18 cellular contexts compared by ENCODE assay signal in the genomic region with DNA sequence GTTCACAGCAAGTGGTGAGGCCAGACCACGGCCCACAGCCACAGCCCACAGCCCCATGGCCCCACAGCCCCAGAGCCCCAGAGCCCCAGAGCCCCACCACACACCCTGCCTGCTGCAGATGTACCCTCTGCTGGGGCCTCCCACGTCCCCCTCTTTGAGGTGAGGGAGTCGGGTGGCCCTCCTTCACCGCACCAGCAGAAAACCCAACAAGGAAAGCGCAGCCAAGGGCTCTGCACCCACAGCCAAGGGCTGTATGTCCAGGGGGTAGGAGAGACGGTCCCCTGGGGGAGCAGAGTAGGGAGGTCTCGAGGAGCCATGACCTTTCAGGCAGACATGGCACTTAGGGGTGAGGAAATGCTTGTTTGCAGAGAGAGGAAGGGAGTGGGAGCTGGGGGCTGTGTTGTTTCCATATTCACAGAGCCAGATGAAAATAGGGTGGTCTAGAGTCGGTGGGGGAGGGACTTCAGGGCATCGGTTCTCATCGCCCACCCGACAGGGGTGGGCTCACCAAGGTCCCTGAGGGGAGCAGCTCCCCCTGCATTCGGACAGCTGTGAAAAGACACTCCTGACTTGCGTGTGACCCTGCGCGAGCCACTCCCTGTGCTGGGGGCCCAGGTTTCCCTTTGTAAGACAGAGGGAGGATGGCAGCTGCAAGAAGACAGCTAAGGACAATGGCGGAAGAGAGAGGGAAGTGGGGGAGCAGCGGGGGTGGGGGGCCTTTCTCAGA.
DNase-seq lines count a peak whose midpoint lies in the region; ATAC-seq, FAIRE-seq and TF ChIP-seq lines count a peak whose summit lies in the region.
"Had no signal": no experiment of that assay in that cellular context is flagged by ENCODE, and none has a peak within 500 bp of the region (broad histone marks: within the 10 kb centered on the region; RNA-seq: fewer than 3 reads in every experiment).

No MANE protein-coding gene starts in this region.

- no peak overlapping the region for H3K23ac ChIP-seq in H1 (ENCODE audit: insufficient read length)

- H3K9me3 ChIP-seq in DND-41 (ENCODE audit: insufficient read depth, low read length, severe bottlenecking) (no peaks in the 10 kb centered on the region), H1 (ENCODE audit: insufficient read depth in 2 of 2, low read depth in 1 of 2, low read length in 1 of 2) (no peaks in the 10 kb centered on the region), sigmoid colon (no peaks in the 10 kb centered on the region), thyroid gland (no peaks in the 10 kb centered on the region)

- CTCF ChIA-PET in H1 (lab: Charles Lee; ENCODE audit: partially characterized antibody) = interaction anchor here (0.5 to 4.7 kb wide), 17 partner anchors 9 to 394 kb away, joined by 3 to 24 read pairs (median 5); no protein-coding TSS in a partner anchor

- peak overlapping the region; percentile 33 to 93 (median 93) for H3K27ac Mint-ChIP-seq in nephron
- H3K27ac Mint-ChIP-seq: CD4-positive, CD25-positive, alpha-beta regulatory T cell; HFFc6 had no signal

- no peak overlapping the region for H4K91ac ChIP-seq in H1 (replicated peaks; ENCODE audit: insufficient read length, low read length)

- no peak overlapping the region for H3K9ac ChIP-seq in DND-41 (ENCODE audit: low read depth, low read length)
- H3K9ac ChIP-seq in H1 (replicated peaks in 1 of 4; ENCODE audit: extremely low read depth in 1 of 4, low read depth in 3 of 4, low read length in 3 of 4) = no peak overlapping the region
- H3K9ac ChIP-seq: GM23248 had no signal

- H3K4me2 ChIP-seq in DND-41 (ENCODE audit: insufficient read depth, low read length) = no peak overlapping the region
- H3K4me2 ChIP-seq in H1 (ENCODE audit: insufficient read depth in 1 of 2, low read depth in 2 of 2, low read length in 2 of 2) = no peak overlapping the region

- no peak overlapping the region for H3K18ac ChIP-seq in H1 (ENCODE audit: extremely low read depth, low read length)

- FAIRE-seq in H1 (lab: Jason Lieb, UNC) = no peak

- intact Hi-C loops in sigmoid colon (cut with DNase I) (loop anchor here (5.0 to 10.0 kb wide), 3 partner anchors 47 to 572 kb away; no protein-coding TSS in a partner anchor), thyroid gland (cut with DNase I) (loop anchor here (10.0 kb wide), 1 partner anchor 569 kb away; no protein-coding TSS in a partner anchor)

- H3K79me2 ChIP-seq in DND-41 (ENCODE audit: insufficient read depth, low read length) (no peaks in the 10 kb centered on the region), H1 (ENCODE audit: control insufficient read depth in 1 of 2, insufficient read depth in 2 of 2, low read length in 2 of 2) (no peaks in the 10 kb centered on the region)

- no peak for TF ChIP-seq RAD21 in H1 (IDR thresholded peaks at IDR 0.05 in 1 of 2, conservative IDR thresholded peaks at IDR 0.05 in 1 of 2; ENCODE audit: low read depth in 2 of 2, low read length in 2 of 2)

- H3K79me1 ChIP-seq in H1 (ENCODE audit: low read depth, low read length) = no peaks in the 10 kb centered on the region

- no peaks in the 10 kb centered on the region for H3K23me2 ChIP-seq in H1 (ENCODE audit: low read depth, low read length)

- POLR2A ChIA-PET in H1 (lab: Charles Lee; ENCODE audit: partially characterized antibody) = no interaction called here

- H2BK12ac ChIP-seq in H1 (ENCODE audit: low read depth, low read length) = peak overlapping the region; percentile 68; the same call in 1 of the 2 replicates

- TF ChIP-seq POLR2A in H1 (IDR thresholded peaks at IDR 0.05; ENCODE audit: control extremely low read depth in 1 of 2, low read depth in 2 of 2, low read length in 2 of 2) = no peak
- TF ChIP-seq POLR2A in sigmoid colon (IDR thresholded peaks at IDR 0.05) = no peak
- no peak for TF ChIP-seq POLR2A in thyroid gland (IDR thresholded peaks at IDR 0.05)

- no peak overlapping the region for H2AK5ac ChIP-seq in H1 (ENCODE audit: low read depth, low read length)

- H2BK15ac ChIP-seq in H1 (ENCODE audit: low read length) = 0 out of 2 replicates have a peak overlapping the region, but pooled peaks have one; percentile 31

- no peaks in the 10 kb centered on the region for H3K36me3 ChIP-seq in DND-41 (ENCODE audit: insufficient read depth, low read length)
- H3K36me3 ChIP-seq in H1 (ENCODE audit: control insufficient read depth in 2 of 4, insufficient read depth in 4 of 4, low read length in 3 of 4) = no peaks in the 10 kb centered on the region
- H3K36me3 ChIP-seq in sigmoid colon = no peaks in the 10 kb centered on the region
- H3K36me3 ChIP-seq in thyroid gland = no peaks in the 10 kb centered on the region

- H3K4me1 ChIP-seq in DND-41 (ENCODE audit: insufficient read depth, low read length) (peaks cover 31% of the 10 kb centered on the region), H1 (replicated peaks in 1 of 4; ENCODE audit: control insufficient read depth in 3 of 4, insufficient read depth in 4 of 4, low read length in 3 of 4) (peaks cover 0 to 6% (median 0%) of the 10 kb centered on the region in 4 experiments; a peak in 3 of 7 replicates), sigmoid colon (peaks cover 0 to 13% (median 11%) of the 10 kb centered on the region in 4 donors), thyroid gland (no peaks in the 10 kb centered on the region)

- no peaks in the 10 kb centered on the region for H3K9me3 Mint-ChIP-seq in nephron
- H3K9me3 Mint-ChIP-seq: CD4-positive, CD25-positive, alpha-beta regulatory T cell; HFFc6 had no signal

- no peak overlapping the region for H2BK120ac ChIP-seq in H1 (replicated peaks; ENCODE audit: low read depth, low read length)

- no peak overlapping the region for H3K14ac ChIP-seq in H1 (ENCODE audit: insufficient read length)

- no peak overlapping the region for H2BK20ac ChIP-seq in H1 (ENCODE audit: low read length)

- peak overlapping the region in 2 of 3 experiments; percentile 38 to 70 for H3K4me3 Mint-ChIP-seq in nephron
- H3K4me3 Mint-ChIP-seq: CD4-positive, CD25-positive, alpha-beta regulatory T cell; HFFc6 had no signal

- H4K8ac ChIP-seq in H1 (ENCODE audit: extremely low read depth, insufficient read depth, low read length) = peak overlapping the region; percentile 57; the same call in 1 of the 2 replicates

- H3K27me3 ChIP-seq in DND-41 (ENCODE audit: insufficient read depth, low read length, poor library complexity) (peaks cover 4% of the 10 kb centered on the region), H1 (replicated peaks in 1 of 4; ENCODE audit: control insufficient read depth in 3 of 4, extremely low read depth in 1 of 4, insufficient read depth in 3 of 4, low read length in 3 of 4) (no peaks in the 10 kb centered on the region; a peak in 1 of 7 replicates), sigmoid colon (no peaks in the 10 kb centered on the region), thyroid gland (no peaks in the 10 kb centered on the region)

- no peak overlapping the region for H2BK5ac ChIP-seq in H1 (ENCODE audit: low read depth, low read length)

- peak; percentile 37 for ATAC-seq in DND-41 (ENCODE audit: insufficient read depth, low read depth)

- TF ChIP-seq EP300 in H1 (IDR thresholded peaks at IDR 0.05; ENCODE audit: borderline replicate concordance in 1 of 2, low read depth in 2 of 2, low read length in 2 of 2) (no peak), sigmoid colon (IDR thresholded peaks at IDR 0.05) (no peak)

- H4K20me1 ChIP-seq in DND-41 (ENCODE audit: insufficient read depth, low read length) (no peaks in the 10 kb centered on the region), H1 (replicated peaks in 1 of 2; ENCODE audit: control insufficient read depth in 1 of 2, insufficient read depth in 2 of 2, low read length in 2 of 2) (peaks cover 0 to 3% of the 10 kb centered on the region in 2 experiments)

- 93% methylated on average over 7 of the region's 17 CpGs; no CpG with 5 or more reads in 1 of the 2 experiments for WGBS in H1 (ENCODE audit: extremely low coverage in 1 of 2, insufficient coverage in 1 of 2, insufficient read length in 1 of 2, insufficient replicate concordance in 2 of 2, low coverage in 1 of 2, low lambda C conversion rate in 2 of 2, missing lambda C conversion rate in 1 of 2), 2 experiments
- WGBS in sigmoid colon, 2 donors = 57 to 58% methylated on average over 17 of the region's 17 CpGs
- WGBS in thyroid gland, 2 donors = 80 to 84% methylated on average over 14 to 16 of the region's 17 CpGs

- H3K27me3 Mint-ChIP-seq in nephron (ENCODE audit: low read depth) = peaks cover 4% of the 10 kb centered on the region

- DNase-seq in DND-41 = peak; percentile 41
- no peak for DNase-seq in H1 (ENCODE audit: low read depth in 1 of 2, low spot score in 2 of 2)
- peak; percentile 63 for DNase-seq in sigmoid colon
- no peak for DNase-seq in thyroid gland
- DNase-seq in NCI-H524 treated with DMSO at 0.1 percent for 48 hours (lab: John Stamatoyannopoulos, UW) = no peak
- no peak for DNase-seq in NCI-H1105 treated with DMSO at 0.1 percent for 48 hours (lab: John Stamatoyannopoulos, UW)
- DNase-seq: AML-193; CD4-positive, CD25-positive, alpha-beta regulatory T cell; DMS79; GDM1; GM23248; HFFc6; MV-4-11; NCI-H1436; NCI-H2081; NCI-H526 had no signal

- H3K4me3 ChIP-seq in DND-41 (ENCODE audit: low read depth in 1 of 2, low read length in 2 of 2) (no peak overlapping the region), H1 (ENCODE audit: extremely low read depth in 1 of 4, insufficient read depth in 2 of 4, low read depth in 3 of 4, low read length in 4 of 4) (no peak overlapping the region), sigmoid colon (no peak overlapping the region), thyroid gland (replicated peaks in 1 of 3) (no peak overlapping the region)
- H3K4me3 ChIP-seq: GM23248 had no signal

- H2AFZ ChIP-seq in DND-41 (ENCODE audit: low read depth, low read length) = no peak overlapping the region
- H2AFZ ChIP-seq in H1 (ENCODE audit: low read length) = no peak overlapping the region
- H2AFZ ChIP-seq: GM23248 had no signal

- no peaks in the 10 kb centered on the region for H3K36me3 Mint-ChIP-seq in nephron (ENCODE audit: low read depth)
- H3K36me3 Mint-ChIP-seq: CD4-positive, CD25-positive, alpha-beta regulatory T cell had no signal

- TF ChIP-seq CTCF in DND-41 (IDR thresholded peaks at IDR 0.05; ENCODE audit: borderline replicate concordance, extremely low read depth, low read length, poor library complexity, severe bottlenecking) (no peak), H1 (IDR thresholded peaks at IDR 0.05; ENCODE audit: control extremely low read depth in 1 of 3, insufficient read depth in 1 of 3, low read depth in 1 of 3, low read length in 3 of 3) (no peak), nephron (IDR thresholded peaks at IDR 0.05; ENCODE audit: unreplicated experiment in 3 of 3) (no peak), sigmoid colon (IDR thresholded peaks at IDR 0.05) (no peak), thyroid gland (IDR thresholded peaks at IDR 0.05) (no peak)

- no peak overlapping the region for H3K4ac ChIP-seq in H1 (replicated peaks; ENCODE audit: insufficient read length, low read depth, low read length)

- H3K56ac ChIP-seq in H1 (replicated peaks; ENCODE audit: insufficient read length, low read depth, low read length) = no peak overlapping the region

- no peak overlapping the region for H4K5ac ChIP-seq in H1 (ENCODE audit: insufficient read length, low read depth, low read length)

- H3K27ac ChIP-seq in DND-41 (ENCODE audit: low read length) (peak overlapping the region; percentile 24; the same call in 1 of the 2 replicates), H1 (ENCODE audit: low read depth, low read length) (no peak overlapping the region), sigmoid colon (no peak overlapping the region), thyroid gland (no peak overlapping the region)
- H3K27ac ChIP-seq: GM23248, RWPE1 had no signal

- H3K4me1 Mint-ChIP-seq in nephron = peaks cover 38% of the 10 kb centered on the region
- H3K4me1 Mint-ChIP-seq: CD4-positive, CD25-positive, alpha-beta regulatory T cell had no signal

Comparison
In these comparisons a context has a peak if more than half of its experiments do, and no peak if none do; other contexts are left out.
1. DNase-seq: peak in DND-41 (single experiment) and sigmoid colon (single experiment); none in H1 (0 of 2), thyroid gland (0 of 2), NCI-H524 treated with DMSO at 0.1 percent for 48 hours (single experiment) and NCI-H1105 treated with DMSO at 0.1 percent for 48 hours (single experiment).